ENCODE assay signal across 25 cellular contexts in the genomic region with DNA sequence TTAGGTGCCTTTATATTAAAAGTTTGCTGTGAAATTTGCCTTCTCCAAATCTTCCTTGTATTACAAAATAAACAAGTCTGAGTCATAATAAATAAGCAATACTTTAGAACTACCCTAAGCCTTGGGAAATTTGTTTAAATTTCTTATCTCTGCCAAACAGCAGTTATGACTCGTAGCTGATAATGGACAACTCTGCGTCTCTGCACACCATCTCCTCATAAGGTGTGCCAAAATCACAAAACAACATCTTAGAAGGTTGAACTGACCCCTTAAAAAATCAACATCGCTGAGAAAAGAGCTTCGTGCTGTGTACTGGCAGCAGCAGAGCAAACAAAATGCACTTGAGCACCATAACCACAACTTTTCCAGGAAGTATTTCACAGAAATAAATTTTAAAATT. TPM values are rescaled to one million over a fixed set of nuclear protein-coding genes. Genes with fewer than 3 reads are reported as not detected.
"Had no signal": no experiment of that assay in that cellular context is flagged by ENCODE, and none has a peak within 500 bp of the region (broad histone marks: within the 10 kb centered on the region; RNA-seq: fewer than 3 reads in every experiment).

No MANE protein-coding gene starts in this region.

- H3K27me3 ChIP-seq: MG63 had no signal

- H3K9me3 ChIP-seq: MG63 had no signal

- H3K36me3 ChIP-seq: MG63 had no signal

- H3K4me3 ChIP-seq: MG63 had no signal

- DNase-seq: activated B cell treated with CpG ODN at 0.5 μM for 24 hours; activated CD4-positive, alpha-beta T cell treated with anti-CD3 and anti-CD28 coated beads for 1 hour; activated CD4-positive, alpha-beta T cell treated with anti-CD3 and anti-CD28 coated beads, Interleukin-2, amount 10 ng/mL, durations not matched to agents 24 days and 14 days; activated CD4-positive, alpha-beta T cell treated with anti-CD3 and anti-CD28 coated beads, Interleukin-2, amount 50 U/mL, for 48 hours; activated CD8-positive, alpha-beta memory T cell treated with anti-CD3 and anti-CD28 coated beads for 24 hours; activated gamma-delta T cell; activated naive CD4-positive, alpha-beta T cell treated with anti-CD3 and anti-CD28 coated beads for 36 hours; activated T-cell treated with anti-CD3 and anti-CD28 coated beads, Interleukin-2, amount 50 U/mL, for 4 hours; amygdala; KG1; MG63; MV-4-11; NCI-H1092 treated with DMSO at 0.1 percent for 48 hours; NCI-H1417 treated with DMSO at 0.1 percent for 48 hours; NCI-H1694; NCI-H2029; NCI-H2107; NCI-H510A treated with DMSO at 0.1 percent for 48 hours; NCI-H69; SIG-M5; T-helper 1 cell had no signal

RNA-seq across cellular contexts. Expression of gene OR13H1, which starts 22.0 kb away (rescaled TPM):
- total RNA-seq: activated B cell treated with CpG ODN at 0.5 μM for 24 hours; activated CD4-positive, alpha-beta T cell treated with anti-CD3 and anti-CD28 coated beads, Interleukin-2, amount 10 ng/mL, durations not matched to agents 24 days and 14 days; activated naive CD4-positive, alpha-beta T cell treated with anti-CD3 and anti-CD28 coated beads for 36 hours; activated T-cell treated with anti-CD3 and anti-CD28 coated beads, Interleukin-2, amount 50 U/mL, for 4 hours; activated T-helper 17 cell treated with anti-CD3 and anti-CD28 coated beads, Interleukin-2, amount 50 U/mL, for 72 hours; astrocyte; RPMI7951; T-helper 2 cell treated with Interferon-gamma antibody and Interleukin-4, amounts not matched to agents 100 ng/mL and 5 ng/mL, for 36 hours had no signal
